Comparison of ENCODE assay signal across 19 cellular contexts in genomic region chr16:48113471-48113870, GRCh38. TPM values are rescaled to one million over a fixed set of nuclear protein-coding genes. Genes with fewer than 3 reads are reported as not detected.
DNase-seq lines count a peak whose midpoint lies in the region; ATAC-seq, FAIRE-seq and TF ChIP-seq lines count a peak whose summit lies in the region.
"Had no signal": no experiment of that assay in that cellular context is flagged by ENCODE, and none has a peak within 500 bp of the region (broad histone marks: within the 10 kb centered on the region; RNA-seq: fewer than 3 reads in every experiment).

No MANE protein-coding gene starts in this region.

- TF ChIP-seq CTCF in D721Med (IDR thresholded peaks at IDR 0.05; ENCODE audit: insufficient read depth, missing control alignments): peak; percentile 17
- TF ChIP-seq CTCF in HFF-Myc (IDR thresholded peaks at IDR 0.05; ENCODE audit: low read depth, low read length, missing control alignments): peak; percentile 7
- TF ChIP-seq CTCF in WTC11 (IDR thresholded peaks at IDR 0.05): no peak

- H3K27me3 Mint-ChIP-seq in WTC11 (ENCODE audit: low read depth): no peaks in the 10 kb centered on the region
- H3K27me3 Mint-ChIP-seq in naive thymus-derived CD4-positive, alpha-beta T cell: peaks cover 0 to 22% (median 9%) of the 10 kb centered on the region in 5 donors
- H3K27me3 Mint-ChIP-seq: CD4-positive, CD25-positive, alpha-beta regulatory T cell had no signal

- H3K9me3 ChIP-seq in naive thymus-derived CD4-positive, alpha-beta T cell (ENCODE audit: control insufficient read depth in 2 of 3, low read length in 3 of 3): no peaks in the 10 kb centered on the region
- H3K9me3 ChIP-seq: gastroesophageal sphincter, right lobe of liver, stomach had no signal

- no peak overlapping the region for H3K27ac Mint-ChIP-seq in WTC11
- H3K27ac Mint-ChIP-seq in naive thymus-derived CD4-positive, alpha-beta T cell: no peak overlapping the region
- H3K27ac Mint-ChIP-seq: activated T-helper 1 cell treated with anti-CD3 and anti-CD28 coated beads, Interleukin-12 subunit alpha, Interleukin-12 subunit beta, Interleukin-2, Interleukin-4 antibody, amounts not matched to agents 30 ng/mL and 10 ng/mL and 1 ng/mL, durations not matched to agents 14 hours and 24 hours and 36 hours; CD4-positive, CD25-positive, alpha-beta regulatory T cell; natural killer cell had no signal

- CTCF ChIA-PET in WTC11 (lab: Charles Lee): interaction anchor here (0.7 to 0.9 kb wide), 5 partner anchors 17 to 972 kb away, joined by 3 to 4 read pairs (median 3); partner anchors contain the start of genes ITFG1 and PHKB
- CTCF ChIA-PET in naive thymus-derived CD4-positive, alpha-beta T cell (lab: Charles Lee): no interaction called here

- FAIRE-seq in D721Med (lab: Jason Lieb, UNC): no peak

- no peak for ATAC-seq in WTC11
- no peak for ATAC-seq in naive thymus-derived CD4-positive, alpha-beta T cell
- ATAC-seq: gastroesophageal sphincter, natural killer cell had no signal

- no peaks in the 10 kb centered on the region for H3K36me3 Mint-ChIP-seq in WTC11
- H3K36me3 Mint-ChIP-seq in naive thymus-derived CD4-positive, alpha-beta T cell: no peaks in the 10 kb centered on the region
- H3K36me3 Mint-ChIP-seq: CD4-positive, CD25-positive, alpha-beta regulatory T cell; natural killer cell had no signal

- intact Hi-C loops in naive thymus-derived CD4-positive, alpha-beta T cell (cut with micrococcal nuclease): loop anchor here in 1 of 2 donors (1.0 kb wide), 1 partner anchor 972 kb away; no protein-coding TSS in a partner anchor

- H3K4me1 Mint-ChIP-seq in WTC11: no peaks in the 10 kb centered on the region
- H3K4me1 Mint-ChIP-seq in naive thymus-derived CD4-positive, alpha-beta T cell: no peaks in the 10 kb centered on the region
- H3K4me1 Mint-ChIP-seq: natural killer cell had no signal

- H3K27me3 ChIP-seq in naive thymus-derived CD4-positive, alpha-beta T cell (ENCODE audit: control insufficient read depth in 2 of 2, insufficient read depth in 2 of 2, low read length in 2 of 2): no peaks in the 10 kb centered on the region
- H3K27me3 ChIP-seq: right lobe of liver had no signal

- H3K9me3 Mint-ChIP-seq in WTC11: no peaks in the 10 kb centered on the region
- H3K9me3 Mint-ChIP-seq in naive thymus-derived CD4-positive, alpha-beta T cell: no peaks in the 10 kb centered on the region
- H3K9me3 Mint-ChIP-seq: activated T-helper 1 cell treated with anti-CD3 and anti-CD28 coated beads, Interleukin-12 subunit alpha, Interleukin-12 subunit beta, Interleukin-2, Interleukin-4 antibody, amounts not matched to agents 30 ng/mL and 10 ng/mL and 1 ng/mL, durations not matched to agents 14 hours and 24 hours and 36 hours; natural killer cell had no signal

- POLR2A ChIA-PET in WTC11 (lab: Charles Lee): no interaction called here
- POLR2A ChIA-PET in naive thymus-derived CD4-positive, alpha-beta T cell (lab: Charles Lee): no interaction called here

- H3K4me3 ChIP-seq in HFF-Myc (replicated peaks; ENCODE audit: low read depth, low read length): no peak overlapping the region
- H3K4me3 ChIP-seq in naive thymus-derived CD4-positive, alpha-beta T cell (ENCODE audit: low read length): no peak overlapping the region
- H3K4me3 ChIP-seq: gastroesophageal sphincter, right lobe of liver, stomach had no signal

- H3K4me3 Mint-ChIP-seq in WTC11: no peak overlapping the region
- no peak overlapping the region for H3K4me3 Mint-ChIP-seq in naive thymus-derived CD4-positive, alpha-beta T cell
- H3K4me3 Mint-ChIP-seq: activated T-helper 1 cell treated with anti-CD3 and anti-CD28 coated beads, Interleukin-12 subunit alpha, Interleukin-12 subunit beta, Interleukin-2, Interleukin-4 antibody, amounts not matched to agents 30 ng/mL and 10 ng/mL and 1 ng/mL, durations not matched to agents 14 hours and 24 hours and 36 hours; CD4-positive, CD25-positive, alpha-beta regulatory T cell; natural killer cell had no signal

- DNase-seq in D721Med (ENCODE audit: insufficient read length, low spot score) (no peak), HFF-Myc (ENCODE audit: extremely low read depth, low read depth) (no peak), WTC11 (ENCODE audit: low spot score) (peak; percentile 44), left kidney (ENCODE audit: low read depth, low spot score) (peak; percentile 43), NCI-H2196 (lab: John Stamatoyannopoulos, UW; ENCODE audit: unreplicated experiment) (no peak)
- no peak for DNase-seq in activated CD4-positive, alpha-beta T cell treated with anti-CD3 and anti-CD28 coated beads for 1 hour
- no peak for DNase-seq in stimulated activated CD4-positive, alpha-beta T cell treated with anti-CD3 and anti-CD28 coated beads, Interleukin-15, amount 100 ng/mL, for 24 hours
- DNase-seq in naive thymus-derived CD4-positive, alpha-beta T cell: no peak
- DNase-seq: activated CD4-positive, alpha-beta T cell treated with anti-CD3 and anti-CD28 coated beads, Interleukin-2, amount 50 U/mL, for 1 hour; aorta; CD4-positive, CD25-positive, alpha-beta regulatory T cell; GF-D8; natural killer cell; NCI-H2029; right lobe of liver; T-helper 1 cell had no signal

- no peak overlapping the region for H3K27ac ChIP-seq in naive thymus-derived CD4-positive, alpha-beta T cell (ENCODE audit: low read depth, low read length)
- H3K27ac ChIP-seq: gastroesophageal sphincter, right lobe of liver, stomach had no signal

- H3K4me1 ChIP-seq in naive thymus-derived CD4-positive, alpha-beta T cell (ENCODE audit: control insufficient read depth in 2 of 2, insufficient read depth in 2 of 2, low read length in 2 of 2): no peaks in the 10 kb centered on the region
- H3K4me1 ChIP-seq: gastroesophageal sphincter, right lobe of liver had no signal

- H3K36me3 ChIP-seq in naive thymus-derived CD4-positive, alpha-beta T cell (ENCODE audit: control insufficient read depth in 2 of 3, insufficient read depth in 3 of 3, low read length in 3 of 3): no peaks in the 10 kb centered on the region
- H3K36me3 ChIP-seq: gastroesophageal sphincter, right lobe of liver, stomach had no signal

TF ChIP-seq in WTC11, 78 proteins besides CTCF, POLR2A, EP300 and RAD21 (continues in another document):
- TF ChIP-seq EMX1 (CRISPR knock-in tag; IDR thresholded peaks at IDR 0.05) (no peak), HMGXB4 (CRISPR knock-in tag; IDR thresholded peaks at IDR 0.05) (no peak), E2F1 (CRISPR knock-in tag; IDR thresholded peaks at IDR 0.05) (no peak), FOXJ3 (CRISPR knock-in tag; IDR thresholded peaks at IDR 0.05; ENCODE audit: borderline replicate concordance) (no peak), FOXK1 (CRISPR knock-in tag; IDR thresholded peaks at IDR 0.05) (no peak), MXD4 (CRISPR knock-in tag; IDR thresholded peaks at IDR 0.05; ENCODE audit: borderline replicate concordance) (no peak), E2F5 (CRISPR knock-in tag; IDR thresholded peaks at IDR 0.05) (no peak), PRRX2 (CRISPR knock-in tag; IDR thresholded peaks at IDR 0.05) (no peak), ZNF317 (CRISPR knock-in tag; IDR thresholded peaks at IDR 0.05; ENCODE audit: borderline replicate concordance, low read depth) (no peak), ZNF512 (CRISPR knock-in tag; IDR thresholded peaks at IDR 0.05; ENCODE audit: borderline replicate concordance) (no peak), ATF1 (CRISPR knock-in tag; IDR thresholded peaks at IDR 0.05) (no peak), IRF2 (CRISPR knock-in tag; IDR thresholded peaks at IDR 0.05; ENCODE audit: borderline replicate concordance, low read depth) (no peak), SOX15 (CRISPR knock-in tag; IDR thresholded peaks at IDR 0.05) (no peak)

RNA-seq across cellular contexts. Expression of gene ABCC12, which starts 42.3 kb away (rescaled TPM):
- not detected in 3 replicates for total RNA-seq in WTC11 (2021)
- not detected for total RNA-seq in naive thymus-derived CD4-positive, alpha-beta T cell
- polyA plus RNA-seq in naive thymus-derived CD4-positive, alpha-beta T cell: not detected
- total RNA-seq: activated T-helper 1 cell treated with anti-CD3 and anti-CD28 coated beads, Interleukin-12 subunit alpha, Interleukin-12 subunit beta, Interleukin-2, Interleukin-4 antibody, amounts not matched to agents 30 ng/mL and 10 ng/mL and 1 ng/mL, durations not matched to agents 14 hours and 24 hours and 36 hours; aorta; CD4-positive, CD25-positive, alpha-beta regulatory T cell; gastroesophageal sphincter; natural killer cell had no signal
- polyA plus RNA-seq: CD4-positive, CD25-positive, alpha-beta regulatory T cell had no signal

Comparison
In these comparisons a context has a peak if more than half of its experiments do, and no peak if none do; other contexts are left out.
1. DNase-seq: peak in WTC11 (single experiment) and left kidney (single experiment); none in D721Med (single experiment), HFF-Myc (single experiment), activated CD4-positive, alpha-beta T cell treated with anti-CD3 and anti-CD28 coated beads for 1 hour (single experiment), stimulated activated CD4-positive, alpha-beta T cell treated with anti-CD3 and anti-CD28 coated beads, Interleukin-15, amount 100 ng/mL, for 24 hours (single experiment), naive thymus-derived CD4-positive, alpha-beta T cell (0 of 9) and NCI-H2196 (single experiment).